ENCODE assay signal across 3 cellular contexts in genomic region chr15:60221356-60221755, GRCh38.
"Had no signal": no experiment of that assay in that cellular context is flagged by ENCODE, and none has a peak within 500 bp of the region (broad histone marks: within the 10 kb centered on the region; RNA-seq: fewer than 3 reads in every experiment).

No MANE protein-coding gene starts in this region.

- DNase-seq: GDM1, GF-D8 had no signal

- H3K4me3 ChIP-seq: GM12878 had no signal

- ATAC-seq: GM12878 had no signal
